Comparison of ENCODE assay signal across 13 cellular contexts in genomic region chr16:66519482-66519881, GRCh38. TPM values are rescaled to one million over a fixed set of nuclear protein-coding genes. Genes with fewer than 3 reads are reported as not detected.
DNase-seq lines count a peak whose midpoint lies in the region; ATAC-seq and TF ChIP-seq lines count a peak whose summit lies in the region.
"Had no signal": no experiment of that assay in that cellular context is flagged by ENCODE, and none has a peak within 500 bp of the region (broad histone marks: within the 10 kb centered on the region; RNA-seq: fewer than 3 reads in every experiment).

No MANE protein-coding gene starts in this region.

- H3K27ac ChIP-seq in CD4-positive, CD25-positive, alpha-beta regulatory T cell (ENCODE audit: insufficient read depth, low read length, poor library complexity, severe bottlenecking): peak overlapping the region; percentile 17
- peak overlapping the region; percentile 14; the same call in 1 of the 2 replicates for H3K27ac ChIP-seq in Panc1 (ENCODE audit: low read length)
- H3K27ac ChIP-seq in esophagus (ENCODE audit: low read depth in 2 of 2, low read length in 1 of 2): peak overlapping the region; percentile 32 to 61
- H3K27ac ChIP-seq in trophoblast cell (ENCODE audit: low read depth, low read length): no peak overlapping the region
- H3K27ac ChIP-seq: SK-N-MC had no signal

- H3K79me2 ChIP-seq in trophoblast cell (ENCODE audit: control insufficient read depth, insufficient read depth, low read length, poor library complexity): peaks cover 2% of the 10 kb centered on the region

- no peaks in the 10 kb centered on the region for H3K9me3 ChIP-seq in CD4-positive, CD25-positive, alpha-beta regulatory T cell (ENCODE audit: control insufficient read depth in 2 of 2, low read length in 2 of 2)
- H3K9me3 ChIP-seq in Panc1 (ENCODE audit: control insufficient read depth, insufficient read depth, low read depth, low read length) (no peaks in the 10 kb centered on the region), esophagus (ENCODE audit: control insufficient read depth in 2 of 2, insufficient read depth in 1 of 2, low read depth in 1 of 2, low read length in 1 of 2) (no peaks in the 10 kb centered on the region), trophoblast cell (ENCODE audit: insufficient read depth, low read depth, low read length) (peaks cover 2% of the 10 kb centered on the region)

- no peak for DNase-seq in CD4-positive, CD25-positive, alpha-beta regulatory T cell
- DNase-seq in Panc1 (ENCODE audit: low read depth, low spot score) (no peak), trophoblast cell (peak; percentile 78 to 80), COR-L47 (lab: John Stamatoyannopoulos, UW) (no peak), GM10266 (ENCODE audit: extremely low spot score) (no peak)
- DNase-seq: activated CD4-positive, alpha-beta T cell treated with anti-CD3 and anti-CD28 coated beads, Interleukin-2, amount 50 U/mL, for 4 hours; NCI-H1417; NCI-H69 had no signal

- in situ Hi-C loops in Panc1 (cut with HindIII; ENCODE audit: low pct_unique_long_range_greater_than_20kb, low sequenced_read_pairs): no loop called here

- H3K9me3 Mint-ChIP-seq in CD4-positive, CD25-positive, alpha-beta regulatory T cell: no peaks in the 10 kb centered on the region

- no peak overlapping the region for H3K14ac ChIP-seq in trophoblast cell (ENCODE audit: low read length)

- no peak overlapping the region for H3K23ac ChIP-seq in trophoblast cell (ENCODE audit: low read length)

- H3K4me1 ChIP-seq in CD4-positive, CD25-positive, alpha-beta regulatory T cell (ENCODE audit: control insufficient read depth, insufficient read depth, low read length, poor library complexity, severe bottlenecking): peaks cover 86% of the 10 kb centered on the region
- H3K4me1 ChIP-seq in Panc1 (ENCODE audit: control insufficient read depth, insufficient read depth, low read length) (peaks cover 30% of the 10 kb centered on the region), esophagus (ENCODE audit: control insufficient read depth in 2 of 2, insufficient read depth in 2 of 2, low read length in 1 of 2) (peaks cover 10 to 46% of the 10 kb centered on the region in 2 donors), trophoblast cell (ENCODE audit: control insufficient read depth in 1 of 2, insufficient read depth in 2 of 2, low read length in 2 of 2) (peaks cover 25 to 28% of the 10 kb centered on the region in 2 experiments)

- CTCF ChIA-PET in Panc1 (lab: Charles Lee): no interaction called here

- H3K27me3 Mint-ChIP-seq in CD4-positive, CD25-positive, alpha-beta regulatory T cell: no peaks in the 10 kb centered on the region

- H3K4me3 ChIP-seq in CD4-positive, CD25-positive, alpha-beta regulatory T cell (ENCODE audit: low read depth, low read length): no peak overlapping the region
- H3K4me3 ChIP-seq in Panc1 (ENCODE audit: low read depth in 2 of 2, low read length in 2 of 2) (no peak overlapping the region), esophagus (ENCODE audit: low read depth in 1 of 2, low read length in 2 of 2) (no peak overlapping the region), trophoblast cell (ENCODE audit: low read depth, low read length) (no peak overlapping the region)
- H3K4me3 ChIP-seq: SK-N-MC had no signal

- no TSS peak for BruUV-seq in Panc1 (replicated peaks; lab: Mats Ljungman, UMichigan)

- no peak overlapping the region for H2AFZ ChIP-seq in trophoblast cell (ENCODE audit: insufficient read depth, low read length, poor library complexity)

- POLR2A ChIA-PET in Panc1 (lab: Charles Lee): no interaction called here

- H4K8ac ChIP-seq in trophoblast cell (ENCODE audit: low read depth, low read length): no peak overlapping the region

- H3K4me2 ChIP-seq in trophoblast cell (ENCODE audit: low read length): no peak overlapping the region

- H3K18ac ChIP-seq in trophoblast cell (ENCODE audit: low read length): no peak overlapping the region

- H2BK120ac ChIP-seq in trophoblast cell (ENCODE audit: insufficient read depth, low read length, poor library complexity): peak overlapping the region; percentile 41

- 86 to 90% methylated on average over 5 of the region's 5 CpGs for WGBS in esophagus, 2 donors
- WGBS in trophoblast cell (ENCODE audit: extremely low coverage, insufficient coverage, insufficient read length): no CpG with 5 or more reads among the region's 5 CpGs

- H3K36me3 Mint-ChIP-seq in CD4-positive, CD25-positive, alpha-beta regulatory T cell: no peaks in the 10 kb centered on the region

- no peak overlapping the region for H3K4ac ChIP-seq in trophoblast cell (ENCODE audit: low read depth, low read length)

- H2BK12ac ChIP-seq in trophoblast cell (ENCODE audit: low read length): peak overlapping the region; percentile 17

- intact Hi-C loops in Panc1 (cut with micrococcal nuclease; ENCODE audit: unreplicated experiment): no loop called here

- H3K36me3 ChIP-seq in CD4-positive, CD25-positive, alpha-beta regulatory T cell (ENCODE audit: control insufficient read depth, insufficient read depth, low read length): no peaks in the 10 kb centered on the region
- no peaks in the 10 kb centered on the region for H3K36me3 ChIP-seq in Panc1 (ENCODE audit: control insufficient read depth, insufficient read depth, low read length)
- peaks cover 0 to 1% of the 10 kb centered on the region in 2 donors for H3K36me3 ChIP-seq in esophagus (ENCODE audit: control insufficient read depth in 2 of 2, insufficient read depth in 2 of 2, low read length in 1 of 2)
- H3K36me3 ChIP-seq in trophoblast cell (ENCODE audit: control insufficient read depth in 1 of 2, insufficient read depth in 2 of 2, low read length in 2 of 2): no peaks in the 10 kb centered on the region

- no peaks in the 10 kb centered on the region for H3K27me3 ChIP-seq in CD4-positive, CD25-positive, alpha-beta regulatory T cell (ENCODE audit: control insufficient read depth, insufficient read depth, low read length)
- H3K27me3 ChIP-seq in Panc1 (ENCODE audit: control insufficient read depth, insufficient read depth, low read length) (no peaks in the 10 kb centered on the region), esophagus (ENCODE audit: control insufficient read depth in 1 of 2, insufficient read depth in 2 of 2, low read length in 2 of 2) (no peaks in the 10 kb centered on the region), trophoblast cell (ENCODE audit: insufficient read depth, low read length) (no peaks in the 10 kb centered on the region)

- no peak for ATAC-seq in CD4-positive, CD25-positive, alpha-beta regulatory T cell (ENCODE audit: low read depth in 2 of 2)
- ATAC-seq in Panc1 (no peak), GM21737 (IDR thresholded peaks at IDR 0.05; ENCODE audit: unreplicated experiment) (no peak), HG02763 (IDR thresholded peaks at IDR 0.05; ENCODE audit: unreplicated experiment) (no peak)

- peak overlapping the region; percentile 78 to 93 (median 86) for H3K27ac Mint-ChIP-seq in CD4-positive, CD25-positive, alpha-beta regulatory T cell

- TF ChIP-seq CTCF in Panc1 (IDR thresholded peaks at IDR 0.05): no peak
- no peak for TF ChIP-seq CTCF in GM10266 (IDR thresholded peaks at IDR 0.05; ENCODE audit: control insufficient read depth, insufficient read depth, low read depth, missing control alignments)

- peak overlapping the region; percentile 40 for H4K12ac ChIP-seq in trophoblast cell (ENCODE audit: low read depth, low read length)

- H3K4me3 Mint-ChIP-seq in CD4-positive, CD25-positive, alpha-beta regulatory T cell: peak overlapping the region in 3 of 4 donors; percentile 27 to 88 (median 70)

- no peak overlapping the region for H4K91ac ChIP-seq in trophoblast cell (ENCODE audit: low read depth, low read length)

- H2AK5ac ChIP-seq in trophoblast cell (ENCODE audit: low read length): peak overlapping the region; percentile 0

- peaks cover 9% of the 10 kb centered on the region for H3K79me1 ChIP-seq in trophoblast cell (ENCODE audit: low read length)

- peaks cover 5 to 96% (median 67%) of the 10 kb centered on the region in 4 donors for H3K4me1 Mint-ChIP-seq in CD4-positive, CD25-positive, alpha-beta regulatory T cell

- H2BK5ac ChIP-seq in trophoblast cell (ENCODE audit: low read depth, low read length, poor library complexity): no peak overlapping the region

- H3K9ac ChIP-seq in trophoblast cell (ENCODE audit: low read length): no peak overlapping the region

RNA-seq across cellular contexts. Expression of gene TK2, which starts 30.4 kb away (rescaled TPM):
- total RNA-seq in CD4-positive, CD25-positive, alpha-beta regulatory T cell: 8.2 TPM
- polyA plus RNA-seq in CD4-positive, CD25-positive, alpha-beta regulatory T cell: 1 to 10 TPM; 5.1 to 8.8 (median 7.7) TPM
- total RNA-seq in Panc1 (2021; ENCODE audit: unreplicated experiment): 17.1 TPM
- 13.5 TPM for polyA plus RNA-seq in Panc1 (2012; ENCODE audit: insufficient read length)
- polyA plus RNA-seq in esophagus: 1 to 10 TPM; 5.9 to 8.3 TPM
- 3.4 and 3.7 TPM in 2 replicates for polyA plus RNA-seq in trophoblast cell (2013)

RNA-seq across cellular contexts. Expression of gene CKLF, which starts 32.9 kb away (rescaled TPM):
- 48.2 TPM for total RNA-seq in CD4-positive, CD25-positive, alpha-beta regulatory T cell
- 100 to 1,000 TPM; 157 to 242 (median 168) TPM for polyA plus RNA-seq in CD4-positive, CD25-positive, alpha-beta regulatory T cell
- 88.1 TPM for total RNA-seq in Panc1 (2021; ENCODE audit: unreplicated experiment)
- polyA plus RNA-seq in Panc1 (2012; ENCODE audit: insufficient read length): 64.7 TPM
- polyA plus RNA-seq in esophagus: 10 to 100 TPM; 14.9 to 29.7 TPM
- 27.2 and 28.1 TPM in 2 replicates for polyA plus RNA-seq in trophoblast cell (2013)

RNA-seq across cellular contexts. Expression of gene CMTM1, which starts 46.8 kb away (rescaled TPM):
- total RNA-seq in CD4-positive, CD25-positive, alpha-beta regulatory T cell: 3.2 TPM
- 1 to 10 TPM in 2 of 4 donors, under 1 TPM in 2; 0.26 to 1.7 (median 0.96) TPM for polyA plus RNA-seq in CD4-positive, CD25-positive, alpha-beta regulatory T cell
- 7.1 TPM for total RNA-seq in Panc1 (2021; ENCODE audit: unreplicated experiment)
- 5.9 TPM for polyA plus RNA-seq in Panc1 (2012; ENCODE audit: insufficient read length)
- polyA plus RNA-seq in esophagus: under 1 TPM; 0.14 to 0.22 TPM
- 1.4 TPM in 2 replicates for polyA plus RNA-seq in trophoblast cell (2013)

RNA-seq across cellular contexts. Expression of gene CMTM2, which starts 59.8 kb away (rescaled TPM):
- 0.49 TPM for total RNA-seq in CD4-positive, CD25-positive, alpha-beta regulatory T cell
- polyA plus RNA-seq in CD4-positive, CD25-positive, alpha-beta regulatory T cell: not detected
- not detected for total RNA-seq in Panc1 (2021; ENCODE audit: unreplicated experiment)
- not detected for polyA plus RNA-seq in Panc1 (2012; ENCODE audit: insufficient read length)
- under 1 TPM in 1 of 2 donors, not detected in 1; 0.06 TPM for polyA plus RNA-seq in esophagus
- polyA plus RNA-seq in trophoblast cell (2013): not detected in 2 replicates
- total RNA-seq: H4 had no signal

Comparison
In these comparisons a context has a peak if more than half of its experiments do, and no peak if none do; other contexts are left out.
1. DNase-seq: peak in trophoblast cell (2 of 2); none in CD4-positive, CD25-positive, alpha-beta regulatory T cell (0 of 3), Panc1 (single experiment), COR-L47 (single experiment) and GM10266 (single experiment).